ENCODE assay signal across 14 cellular contexts in genomic region chr12:68207276-68207675, GRCh38.
"Had no signal": no experiment of that assay in that cellular context is flagged by ENCODE, and none has a peak within 500 bp of the region (broad histone marks: within the 10 kb centered on the region; RNA-seq: fewer than 3 reads in every experiment).

No MANE protein-coding gene starts in this region.

- ATAC-seq: body of pancreas; heart right ventricle; left lobe of liver; naive thymus-derived CD4-positive, alpha-beta T cell had no signal

- DNase-seq: activated B cell treated with CpG ODN at 0.5 μM for 24 hours; activated CD4-positive, alpha-beta T cell treated with anti-CD3 and anti-CD28 coated beads, Interleukin-2, amount 50 U/mL, for 1 hour; activated naive CD4-positive, alpha-beta T cell treated with anti-CD3 and anti-CD28 coated beads, Interleukin-2, amount 50 U/mL, for 16 hours; body of pancreas; central memory CD4-positive, alpha-beta T cell; cortex of kidney; effector CD8-positive, alpha-beta T cell; heart right ventricle; islet precursor cell; naive thymus-derived CD4-positive, alpha-beta T cell; nucleus accumbens; small intestine; stomach had no signal
